In genomic region chr9:98367923-98368322, GRCh38 we compare ENCODE assay signal across 38 cellular contexts.
"Had no signal": no experiment of that assay in that cellular context is flagged by ENCODE, and none has a peak within 500 bp of the region (broad histone marks: within the 10 kb centered on the region; RNA-seq: fewer than 3 reads in every experiment).

No MANE protein-coding gene starts in this region.

- FAIRE-seq: bronchial epithelial cell, TTC549 had no signal

- H3K4me1 Mint-ChIP-seq: activated B cell treated with CpG ODN at 0.5 μM for 24 hours; activated CD4-positive, alpha-beta memory T cell treated with anti-CD3 and anti-CD28 coated beads, Interleukin-2, amount 10 ng/mL, durations not matched to agents 7 days and 5 days; activated CD4-positive, alpha-beta T cell treated with anti-CD3 and anti-CD28 coated beads for 36 hours; activated CD4-positive, alpha-beta T cell treated with anti-CD3 and anti-CD28 coated beads, Interleukin-2, amount 10 ng/mL, durations not matched to agents 7 days and 5 days; activated CD8-positive, alpha-beta memory T cell treated with anti-CD3 and anti-CD28 coated beads, Interleukin-2, amount 10 ng/mL, durations not matched to agents 7 days and 5 days; activated naive CD4-positive, alpha-beta T cell treated with anti-CD3 and anti-CD28 coated beads, Interleukin-2, amount 10 ng/mL, durations not matched to agents 7 days and 5 days; activated naive CD4-positive, alpha-beta T cell treated with anti-CD3 and anti-CD28 coated beads, Interleukin-2, amount 50 U/mL, for 24 hours; activated naive CD8-positive, alpha-beta T cell treated with anti-CD3 and anti-CD28 coated beads, Interleukin-2, amount 10 ng/mL, durations not matched to agents 7 days and 5 days; activated naive CD8-positive, alpha-beta T cell treated with anti-CD3 and anti-CD28 coated beads, Interleukin-2, amount 50 U/mL, for 24 hours; brain; central memory CD8-positive, alpha-beta T cell had no signal

- H3K27ac Mint-ChIP-seq: activated B cell treated with CpG ODN at 0.5 μM for 24 hours; activated CD4-positive, alpha-beta memory T cell treated with anti-CD3 and anti-CD28 coated beads, Interleukin-2, amount 10 ng/mL, durations not matched to agents 7 days and 5 days; activated CD4-positive, alpha-beta T cell treated with anti-CD3 and anti-CD28 coated beads for 36 hours; activated CD4-positive, alpha-beta T cell treated with anti-CD3 and anti-CD28 coated beads, Interleukin-2, amount 10 ng/mL, durations not matched to agents 7 days and 5 days; activated CD8-positive, alpha-beta memory T cell treated with anti-CD3 and anti-CD28 coated beads, Interleukin-2, amount 10 ng/mL, durations not matched to agents 7 days and 5 days; activated CD8-positive, alpha-beta T cell treated with anti-CD3 and anti-CD28 coated beads, Interleukin-2, amount 10 ng/mL, durations not matched to agents 7 days and 5 days; activated naive CD4-positive, alpha-beta T cell treated with anti-CD3 and anti-CD28 coated beads, Interleukin-2, amount 10 ng/mL, durations not matched to agents 7 days and 5 days; activated naive CD4-positive, alpha-beta T cell treated with anti-CD3 and anti-CD28 coated beads, Interleukin-2, amount 50 U/mL, for 24 hours; activated naive CD8-positive, alpha-beta T cell; activated naive CD8-positive, alpha-beta T cell treated with anti-CD3 and anti-CD28 coated beads, Interleukin-2, amount 10 ng/mL, durations not matched to agents 7 days and 5 days; activated naive CD8-positive, alpha-beta T cell treated with anti-CD3 and anti-CD28 coated beads, Interleukin-2, amount 50 U/mL, for 24 hours; activated T-cell treated with anti-CD3 and anti-CD28 coated beads, Interleukin-2, amount 50 U/mL, for 24 hours; activated T-helper 2 cell treated with anti-CD3 and anti-CD28 coated beads, Interferon-gamma antibody, Interleukin-2, Interleukin-4, amounts not matched to agents 10 μg/mL and 5 μg/mL and 100 μg/mL, durations not matched to agents 14 hours and 24 hours and 36 hours; brain; T-helper 1 cell treated with Interleukin-12 subunit alpha and Interleukin-12 subunit beta and Interleukin-4 antibody, amounts not matched to agents 30 μg/mL and 1 μg/mL, for 36 hours; T-helper 2 cell treated with Interferon-gamma antibody and Interleukin-4, amounts not matched to agents 5 μg/mL and 100 μg/mL, for 36 hours had no signal

- H3K27me3 ChIP-seq: ascending aorta, cardiac muscle cell had no signal

- H3K4me3 Mint-ChIP-seq: activated B cell treated with CpG ODN at 0.5 μM for 24 hours; activated CD4-positive, alpha-beta memory T cell treated with anti-CD3 and anti-CD28 coated beads, Interleukin-2, amount 10 ng/mL, durations not matched to agents 7 days and 5 days; activated CD4-positive, alpha-beta T cell treated with anti-CD3 and anti-CD28 coated beads for 36 hours; activated CD4-positive, alpha-beta T cell treated with anti-CD3 and anti-CD28 coated beads, Interleukin-2, amount 10 ng/mL, durations not matched to agents 7 days and 5 days; activated CD8-positive, alpha-beta memory T cell treated with anti-CD3 and anti-CD28 coated beads, Interleukin-2, amount 10 ng/mL, durations not matched to agents 7 days and 5 days; activated CD8-positive, alpha-beta T cell treated with anti-CD3 and anti-CD28 coated beads, Interleukin-2, amount 10 ng/mL, durations not matched to agents 7 days and 5 days; activated naive CD4-positive, alpha-beta T cell treated with anti-CD3 and anti-CD28 coated beads, Interleukin-2, amount 10 ng/mL, durations not matched to agents 7 days and 5 days; activated naive CD4-positive, alpha-beta T cell treated with anti-CD3 and anti-CD28 coated beads, Interleukin-2, amount 50 U/mL, for 24 hours; activated naive CD8-positive, alpha-beta T cell; activated naive CD8-positive, alpha-beta T cell treated with anti-CD3 and anti-CD28 coated beads, Interleukin-2, amount 10 ng/mL, durations not matched to agents 7 days and 5 days; activated naive CD8-positive, alpha-beta T cell treated with anti-CD3 and anti-CD28 coated beads, Interleukin-2, amount 50 U/mL, for 24 hours; activated T-cell treated with anti-CD3 and anti-CD28 coated beads, Interleukin-2, amount 50 U/mL, for 24 hours; brain; central memory CD8-positive, alpha-beta T cell; T-helper 1 cell treated with Interleukin-12 subunit alpha and Interleukin-12 subunit beta and Interleukin-4 antibody, amounts not matched to agents 30 μg/mL and 1 μg/mL, for 36 hours; T-helper 2 cell treated with Interferon-gamma antibody and Interleukin-4, amounts not matched to agents 5 μg/mL and 100 μg/mL, for 36 hours had no signal

- H3K27me3 Mint-ChIP-seq: activated CD4-positive, alpha-beta memory T cell treated with anti-CD3 and anti-CD28 coated beads, Interleukin-2, amount 10 ng/mL, durations not matched to agents 7 days and 5 days had no signal

- H3K27ac ChIP-seq: ascending aorta, cardiac muscle cell, VCaP had no signal

- H3K36me3 ChIP-seq: ascending aorta, cardiac muscle cell had no signal

- ATAC-seq: activated CD4-positive, alpha-beta T cell treated with anti-CD3 and anti-CD28 coated beads for 36 hours; activated CD8-positive, alpha-beta memory T cell treated with anti-CD3 and anti-CD28 coated beads, Interleukin-2, amount 10 ng/mL, durations not matched to agents 7 days and 5 days; activated CD8-positive, alpha-beta T cell treated with anti-CD3 and anti-CD28 coated beads, Interleukin-2, amount 10 ng/mL, durations not matched to agents 7 days and 5 days; activated naive CD8-positive, alpha-beta T cell treated with anti-CD3 and anti-CD28 coated beads, Interleukin-2, amount 50 U/mL, for 24 hours had no signal

- DNase-seq: activated B cell treated with CpG ODN at 0.5 μM for 24 hours; activated CD4-positive, alpha-beta memory T cell treated with anti-CD3 and anti-CD28 coated beads, Interleukin-2, amount 10 ng/mL, durations not matched to agents 7 days and 5 days; activated CD4-positive, alpha-beta T cell treated with anti-CD3 and anti-CD28 coated beads for 1 hour; activated CD4-positive, alpha-beta T cell treated with anti-CD3 and anti-CD28 coated beads for 36 hours; activated CD4-positive, alpha-beta T cell treated with anti-CD3 and anti-CD28 coated beads for 48 hours; activated CD4-positive, alpha-beta T cell treated with anti-CD3 and anti-CD28 coated beads, Interleukin-2, amount 10 ng/mL, durations not matched to agents 7 days and 5 days; activated CD4-positive, alpha-beta T cell treated with anti-CD3 and anti-CD28 coated beads, Interleukin-2, amount 50 U/mL, for 48 hours; activated CD8-positive, alpha-beta memory T cell treated with anti-CD3 and anti-CD28 coated beads for 24 hours; activated CD8-positive, alpha-beta memory T cell treated with anti-CD3 and anti-CD28 coated beads, Interleukin-2, amount 10 ng/mL, durations not matched to agents 7 days and 5 days; activated CD8-positive, alpha-beta memory T cell treated with anti-CD3 and anti-CD28 coated beads, Interleukin-2, amount 50 U/mL, for 48 hours; activated CD8-positive, alpha-beta T cell treated with anti-CD3 and anti-CD28 coated beads, Interleukin-2, amount 10 ng/mL, durations not matched to agents 7 days and 5 days; activated effector memory CD4-positive, alpha-beta T cell treated with Interleukin-2 at 50 U/mL for 16 hours; activated gamma-delta T cell; activated naive CD4-positive, alpha-beta T cell treated with anti-CD3 and anti-CD28 coated beads, Interleukin-2, amount 10 ng/mL, durations not matched to agents 7 days and 5 days; activated naive CD4-positive, alpha-beta T cell treated with Interleukin-2 at 50 U/mL for 16 hours; activated naive CD8-positive, alpha-beta T cell treated with anti-CD3 and anti-CD28 coated beads, Interleukin-2, amount 10 ng/mL, durations not matched to agents 7 days and 5 days; activated naive CD8-positive, alpha-beta T cell treated with anti-CD3 and anti-CD28 coated beads, Interleukin-2, amount 50 U/mL, for 24 hours; activated T-cell treated with anti-CD3 and anti-CD28 coated beads, Interleukin-2, amount 50 U/mL, for 24 hours; activated T-cell treated with anti-CD3 and anti-CD28 coated beads, Interleukin-2, amount 50 U/mL, for 48 hours; amygdala; anterior cingulate cortex; caudate nucleus; cerebellar nuclear complex; T-helper 1 cell; T-helper 2 cell; T-helper 9 cell had no signal

- H3K4me3 ChIP-seq: ascending aorta, cardiac muscle cell had no signal

- H3K36me3 Mint-ChIP-seq: activated naive CD4-positive, alpha-beta T cell treated with anti-CD3 and anti-CD28 coated beads, Interleukin-2, amount 10 ng/mL, durations not matched to agents 7 days and 5 days had no signal

- H3K4me1 ChIP-seq: ascending aorta had no signal
